In the genomic region with DNA sequence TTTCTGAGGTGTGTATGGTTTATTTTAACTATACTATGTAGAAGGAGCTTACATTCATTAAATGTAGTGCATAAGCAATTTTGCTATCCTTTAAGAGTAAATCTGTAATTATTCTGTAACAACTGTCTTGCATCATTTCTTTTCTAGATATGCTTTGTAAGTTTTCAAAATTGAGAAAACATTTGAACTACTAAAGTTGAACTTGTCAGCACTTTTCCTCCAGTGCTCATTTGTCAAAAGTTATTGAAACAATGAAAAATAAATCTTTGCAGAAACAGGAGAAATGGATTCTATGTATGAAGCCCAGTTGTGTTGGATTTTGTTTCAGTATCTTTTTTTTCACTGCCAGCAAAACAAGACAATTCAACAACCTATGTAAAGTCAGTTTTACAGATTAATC, we compare ENCODE assay signal across 19 cellular contexts.
"Had no signal": no experiment of that assay in that cellular context is flagged by ENCODE, and none has a peak within 500 bp of the region (broad histone marks: within the 10 kb centered on the region; RNA-seq: fewer than 3 reads in every experiment).

No MANE protein-coding gene starts in this region.

- H3K27me3 ChIP-seq: Peyer's patch, SJCRH30 had no signal

- ATAC-seq: Right ventricle myocardium inferior had no signal

- H3K36me3 ChIP-seq: MG63, Peyer's patch, SJCRH30 had no signal

- H3K27ac ChIP-seq: PC-9, Peyer's patch, SJCRH30 had no signal

- H3K4me1 ChIP-seq: Peyer's patch, SJCRH30 had no signal

- H3K4me3 ChIP-seq: MG63, PC-9, Peyer's patch, SJCRH30 had no signal

- H3K9me3 ChIP-seq: MG63, Peyer's patch, SJCRH30 had no signal

- DNase-seq: Karpas-422, KG1, MG63, NCI-H1092 treated with DMSO at 0.1 percent for 48 hours, NCI-H1436, NCI-H187, NCI-H2029, NCI-H2081 treated with DMSO at 0.1 percent for 48 hours, NCI-H2171, NCI-H226, NCI-H446, NCI-H510A, NCI-H524 treated with DMSO at 0.1 percent for 48 hours, NCI-H774, PC-9, Peyer's patch, SHP77 treated with DMSO at 0.1 percent for 48 hours, SJCRH30 had no signal

- H2AFZ ChIP-seq: PC-9 had no signal

- H3K4me2 ChIP-seq: PC-9 had no signal
